Comparison of ENCODE assay signal across 8 cellular contexts in the genomic region with DNA sequence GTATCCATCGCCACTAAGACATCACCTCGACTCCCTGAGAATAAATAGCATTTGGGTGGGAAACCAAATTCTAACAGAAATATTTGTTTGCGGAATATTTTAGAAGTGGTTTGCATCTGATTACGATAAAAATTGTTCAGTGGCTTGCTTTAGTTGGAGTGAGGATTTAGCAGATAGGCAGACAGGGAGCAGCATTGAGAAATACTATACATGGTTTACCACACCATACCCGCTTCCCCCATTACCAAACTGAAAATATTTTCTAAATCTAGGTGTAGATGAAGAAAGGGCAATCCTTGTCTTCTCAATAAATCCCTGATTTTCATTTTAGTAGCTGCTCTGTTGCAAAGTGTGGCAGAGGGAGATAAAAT. TPM values are rescaled to one million over a fixed set of nuclear protein-coding genes. Genes with fewer than 3 reads are reported as not detected.
DNase-seq lines count a peak whose midpoint lies in the region; ATAC-seq, FAIRE-seq and TF ChIP-seq lines count a peak whose summit lies in the region.

No MANE protein-coding gene starts in this region.

- TF ChIP-seq CTCF in A549 (IDR thresholded peaks at IDR 0.05) (no peak), MCF 10A (IDR thresholded peaks at IDR 0.05; ENCODE audit: unreplicated experiment) (no peak)

- ATAC-seq in A549: no peak
- ATAC-seq in GM18873 (IDR thresholded peaks at IDR 0.05; ENCODE audit: low FRiP score, unreplicated experiment): no peak
- no peak for ATAC-seq in HG02623 (IDR thresholded peaks at IDR 0.05; ENCODE audit: unreplicated experiment)
- ATAC-seq in HG02571 (IDR thresholded peaks at IDR 0.05; ENCODE audit: unreplicated experiment): no peak

- TF ChIP-seq RAD21 in A549 (conservative IDR thresholded peaks at IDR 0.05 in 1 of 2, IDR thresholded peaks at IDR 0.05 in 1 of 2): no peak

- TF ChIP-seq EP300 in A549 (IDR thresholded peaks at IDR 0.05): no peak

- no peak for FAIRE-seq in A549 (lab: Jason Lieb, UNC)

- peaks cover 33% of the 10 kb centered on the region for H3K36me3 Mint-ChIP-seq in MCF 10A (ENCODE audit: insufficient read depth, unreplicated experiment)

- WGBS in A549 (ENCODE audit: missing lambda C conversion rate): 42% methylated on average over 5 of the region's 5 CpGs

- H3K36me3 ChIP-seq in muscle layer of duodenum (ENCODE audit: control insufficient read depth in 1 of 2, insufficient read depth in 2 of 2, low read length in 2 of 2): no peaks in the 10 kb centered on the region

- no peak for DNase-seq in A549 (ENCODE audit: low read depth in 1 of 2, low spot score in 1 of 2)
- DNase-seq in Jurkat, Clone E6-1 (ENCODE audit: low read depth, low spot score): no peak
- no peak for DNase-seq in MCF 10A (ENCODE audit: unreplicated experiment)
- no peak for DNase-seq in activated CD4-positive, alpha-beta T cell treated with anti-CD3 and anti-CD28 coated beads, Interleukin-2, amount 50 U/mL, for 4 hours

- no peaks in the 10 kb centered on the region for H3K9me3 Mint-ChIP-seq in MCF 10A (ENCODE audit: unreplicated experiment)

- H3K9me3 ChIP-seq in A549 (no peaks in the 10 kb centered on the region), muscle layer of duodenum (ENCODE audit: control insufficient read depth in 1 of 2, low read length in 2 of 2) (no peaks in the 10 kb centered on the region)

- BruUV-seq in MCF 10A (replicated peaks; lab: Mats Ljungman, UMichigan): no TSS peak

- H3K4me1 Mint-ChIP-seq in MCF 10A (ENCODE audit: insufficient read depth, unreplicated experiment): peaks cover 16% of the 10 kb centered on the region

- peak overlapping the region; percentile 92 for H3K4me2 ChIP-seq in A549

- POLR2A ChIA-PET in A549 (lab: Yijun Ruan, JAX): interaction anchor here (0.9 to 5.9 kb wide), 14 partner anchors 21 to 156 kb away, joined by 3 to 107 read pairs (median 5); a partner anchor contains a TSS
- POLR2A ChIA-PET in MCF 10A (lab: Yijun Ruan, JAX): interaction anchor here (0.8 to 9.2 kb wide), 21 partner anchors 9 to 300 kb away, joined by 3 to 169 read pairs (median 5); a partner anchor contains a TSS

- H3K4me3 Mint-ChIP-seq in MCF 10A (ENCODE audit: unreplicated experiment): peak overlapping the region; percentile 76

- H3K27me3 Mint-ChIP-seq in MCF 10A (ENCODE audit: insufficient read depth, unreplicated experiment): no peaks in the 10 kb centered on the region

- H3K4me3 ChIP-seq in A549: no peak overlapping the region
- peak overlapping the region; percentile 62 for H3K4me3 ChIP-seq in Jurkat, Clone E6-1 (ENCODE audit: low read length)
- peak overlapping the region; percentile 75 to 82 for H3K4me3 ChIP-seq in muscle layer of duodenum (ENCODE audit: low read depth in 1 of 2, low read length in 2 of 2)

- peak overlapping the region; percentile 82 for H3K27ac Mint-ChIP-seq in MCF 10A (ENCODE audit: low read depth, unreplicated experiment)

- peak overlapping the region; percentile 35 to 84; a peak in 5 of 6 replicates for H3K27ac ChIP-seq in A549
- H3K27ac ChIP-seq in muscle layer of duodenum (ENCODE audit: low read length): no peak overlapping the region

- no peaks in the 10 kb centered on the region for H3K27me3 ChIP-seq in muscle layer of duodenum (ENCODE audit: low read depth, low read length)

- TF ChIP-seq POLR2A in A549 (IDR thresholded peaks at IDR 0.05; ENCODE audit: low read length): no peak

- CTCF ChIA-PET in A549 (lab: Yijun Ruan, JAX) (interaction anchor here (0.7 to 8.6 kb wide), 16 partner anchors 11 to 259 kb away, joined by 3 to 121 read pairs (median 4); no protein-coding TSS in a partner anchor), MCF 10A (lab: Yijun Ruan, JAX) (interaction anchor here (0.6 to 1.5 kb wide), 7 partner anchors 9 to 628 kb away, joined by 3 to 7 read pairs (median 3); a partner anchor contains a TSS)

- H3K4me1 ChIP-seq in A549: peaks cover 40% of the 10 kb centered on the region
- peaks cover 22 to 36% of the 10 kb centered on the region in 2 donors for H3K4me1 ChIP-seq in muscle layer of duodenum (ENCODE audit: control insufficient read depth in 1 of 2, insufficient read depth in 2 of 2, low read length in 2 of 2)

- intact Hi-C loops in MCF 10A (cut with micrococcal nuclease): loop anchor here (2.0 kb wide), 2 partner anchors 90 to 142 kb away; no protein-coding TSS in a partner anchor

TF ChIP-seq in A549, 52 proteins besides CTCF, POLR2A, EP300 and RAD21:
- TF ChIP-seq ZNF302 (CRISPR knock-in tag; IDR thresholded peaks at IDR 0.05) (no peak), FOSB (CRISPR knock-in tag; IDR thresholded peaks at IDR 0.05) (no peak), HOXA7 (CRISPR knock-in tag; IDR thresholded peaks at IDR 0.05) (no peak), RARB (CRISPR knock-in tag; IDR thresholded peaks at IDR 0.05) (no peak), JUN (IDR thresholded peaks at IDR 0.05) (no peak), SMC3 (IDR thresholded peaks at IDR 0.05) (no peak), CBX8 (IDR thresholded peaks at IDR 0.05) (no peak), MAFK (IDR thresholded peaks at IDR 0.05; ENCODE audit: partially characterized antibody) (no peak), MYC (IDR thresholded peaks at IDR 0.05; ENCODE audit: borderline replicate concordance, low read length) (no peak), BHLHE40 (IDR thresholded peaks at IDR 0.05; ENCODE audit: low read depth, low read length) (no peak), ZSCAN20 (CRISPR knock-in tag; IDR thresholded peaks at IDR 0.05) (no peak), FOXS1 (CRISPR knock-in tag; IDR thresholded peaks at IDR 0.05) (no peak), SREBF2 (IDR thresholded peaks at IDR 0.05) (no peak), POLR2AphosphoS2 (conservative IDR thresholded peaks at IDR 0.05; ENCODE audit: low read length) (no peak), PHF8 (IDR thresholded peaks at IDR 0.05; ENCODE audit: borderline replicate concordance, low read depth) (no peak), EHF (CRISPR knock-in tag; IDR thresholded peaks at IDR 0.05) (no peak)
- TF ChIP-seq, protein P1, sequence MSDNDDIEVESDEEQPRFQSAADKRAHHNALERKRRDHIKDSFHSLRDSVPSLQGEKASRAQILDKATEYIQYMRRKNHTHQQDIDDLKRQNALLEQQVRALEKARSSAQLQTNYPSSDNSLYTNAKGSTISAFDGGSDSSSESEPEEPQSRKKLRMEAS (IDR thresholded peaks at IDR 0.05): no peak
- TF ChIP-seq, protein P2, sequence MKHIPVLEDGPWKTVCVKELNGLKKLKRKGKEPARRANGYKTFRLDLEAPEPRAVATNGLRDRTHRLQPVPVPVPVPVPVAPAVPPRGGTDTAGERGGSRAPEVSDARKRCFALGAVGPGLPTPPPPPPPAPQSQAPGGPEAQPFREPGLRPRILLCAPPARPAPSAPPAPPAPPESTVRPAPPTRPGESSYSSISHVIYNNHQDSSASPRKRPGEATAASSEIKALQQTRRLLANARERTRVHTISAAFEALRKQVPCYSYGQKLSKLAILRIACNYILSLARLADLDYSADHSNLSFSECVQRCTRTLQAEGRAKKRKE (CRISPR knock-in tag; IDR thresholded peaks at IDR 0.05; ENCODE audit: low read depth): no peak
- TF ChIP-seq, protein P3, sequence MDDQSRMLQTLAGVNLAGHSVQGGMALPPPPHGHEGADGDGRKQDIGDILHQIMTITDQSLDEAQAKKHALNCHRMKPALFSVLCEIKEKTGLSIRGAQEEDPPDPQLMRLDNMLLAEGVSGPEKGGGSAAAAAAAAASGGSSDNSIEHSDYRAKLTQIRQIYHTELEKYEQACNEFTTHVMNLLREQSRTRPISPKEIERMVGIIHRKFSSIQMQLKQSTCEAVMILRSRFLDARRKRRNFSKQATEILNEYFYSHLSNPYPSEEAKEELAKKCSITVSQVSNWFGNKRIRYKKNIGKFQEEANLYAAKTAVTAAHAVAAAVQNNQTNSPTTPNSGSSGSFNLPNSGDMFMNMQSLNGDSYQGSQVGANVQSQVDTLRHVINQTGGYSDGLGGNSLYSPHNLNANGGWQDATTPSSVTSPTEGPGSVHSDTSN (IDR thresholded peaks at IDR 0.05): no peak

RNA-seq across cellular contexts. Expression of a gene that starts 0.9 kb away (rescaled TPM):
- polyA plus RNA-seq in A549 (2011; rRNA removed): 2.1 and 2.6 TPM in 2 replicates
- 7.4 and 8.4 TPM in 2 replicates for polyA plus RNA-seq in A549 (2012; cell fraction: cytosol; rRNA removed)
- polyA plus RNA-seq in A549 (2012; cell fraction: nucleus; rRNA removed): 27.4 and 38.1 TPM in 2 replicates
- polyA plus RNA-seq in A549 (2017; fragmentation: RNase III; extraction: RNeasy Plus Mini Kit Qiagen cat#74134 plus additional on column Dnase treatment): 5.2 to 5.9 TPM (median 5.8 TPM) in 3 replicates
- polyA minus RNA-seq in A549 (2011; rRNA and poly(A)+ RNA removed): 2.6 and 3.5 TPM in 2 replicates
- 8.7 TPM for polyA plus RNA-seq in Jurkat, Clone E6-1 (2012; ENCODE audit: insufficient read depth, insufficient read length)
- total RNA-seq in MCF 10A (2022): 7.4 and 9.2 TPM in 2 replicates
